ENCODE assay signal across 29 cellular contexts in genomic region chr6:119523546-119523945, GRCh38.
"Had no signal": no experiment of that assay in that cellular context is flagged by ENCODE, and none has a peak within 500 bp of the region (broad histone marks: within the 10 kb centered on the region; RNA-seq: fewer than 3 reads in every experiment).

No MANE protein-coding gene starts in this region.

- H3K4me3 ChIP-seq: ascending aorta, cardiac muscle cell had no signal

- H3K27me3 ChIP-seq: ascending aorta, cardiac muscle cell had no signal

- H3K36me3 ChIP-seq: ascending aorta, cardiac muscle cell, WERI-Rb-1 had no signal

- H3K9me3 ChIP-seq: ascending aorta had no signal

- H3K27ac ChIP-seq: ascending aorta, cardiac muscle cell, WERI-Rb-1 had no signal

- H3K4me1 ChIP-seq: ascending aorta had no signal

- ATAC-seq: activated CD8-positive, alpha-beta memory T cell treated with anti-CD3 and anti-CD28 coated beads, Interleukin-2, amount 10 ng/mL, durations not matched to agents 7 days and 5 days had no signal

- DNase-seq: activated CD4-positive, alpha-beta memory T cell treated with anti-CD3 and anti-CD28 coated beads, Interleukin-2, amount 10 ng/mL, durations not matched to agents 7 days and 5 days; activated CD4-positive, alpha-beta T cell treated with anti-CD3 and anti-CD28 coated beads for 1 hour; activated CD4-positive, alpha-beta T cell treated with anti-CD3 and anti-CD28 coated beads for 48 hours; activated CD4-positive, CD25-positive, alpha-beta regulatory T cell; activated CD8-positive, alpha-beta memory T cell treated with anti-CD3 and anti-CD28 coated beads for 24 hours; activated CD8-positive, alpha-beta memory T cell treated with anti-CD3 and anti-CD28 coated beads, Interleukin-2, amount 10 ng/mL, durations not matched to agents 7 days and 5 days; activated CD8-positive, alpha-beta memory T cell treated with anti-CD3 and anti-CD28 coated beads, Interleukin-2, amount 50 U/mL, for 48 hours; activated gamma-delta T cell; activated naive CD4-positive, alpha-beta T cell treated with Interleukin-2 at 50 U/mL for 16 hours; activated naive CD8-positive, alpha-beta T cell treated with anti-CD3 and anti-CD28 coated beads, Interleukin-2, amount 10 ng/mL, durations not matched to agents 7 days and 5 days; activated T-cell treated with anti-CD3 and anti-CD28 coated beads, Interleukin-2, amount 50 U/mL, for 48 hours; amygdala; Kasumi-1; KG1; MM.1S; NCI-H1105; NCI-H1417 treated with DMSO at 0.1 percent for 48 hours; NCI-H187 treated with DMSO at 0.1 percent for 48 hours; NCI-H2081; NCI-H2171 treated with DMSO at 0.1 percent for 48 hours; NCI-H2227 treated with DMSO at 0.1 percent for 48 hours; NCI-H446; NCI-H510A treated with DMSO at 0.1 percent for 48 hours; NCI-H526 treated with DMSO at 0.1 percent for 48 hours; Right ventricle myocardium superior; T1000; WERI-Rb-1 had no signal
